Comparison of ENCODE assay signal across 19 cellular contexts in the genomic region with DNA sequence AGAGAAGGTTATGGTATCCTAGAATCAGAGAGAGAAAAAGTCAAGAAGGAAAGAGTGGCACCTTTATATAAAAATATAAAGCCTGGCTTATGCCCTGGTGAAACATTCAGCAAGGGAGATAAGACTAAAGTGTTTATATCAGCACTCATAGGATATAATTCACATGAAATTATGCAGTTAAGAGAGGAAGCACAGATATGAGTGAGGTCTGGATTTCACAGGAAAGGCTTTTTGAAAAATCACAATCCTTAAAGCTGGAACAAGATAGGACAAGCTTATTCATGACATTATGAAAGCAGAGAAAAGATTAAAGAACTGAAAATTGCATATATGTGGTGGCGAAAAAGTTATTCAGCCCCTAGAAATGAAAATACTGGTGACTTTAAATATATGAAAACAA.
DNase-seq lines count a peak whose midpoint lies in the region; ATAC-seq, FAIRE-seq and TF ChIP-seq lines count a peak whose summit lies in the region.
"Had no signal": no experiment of that assay in that cellular context is flagged by ENCODE, and none has a peak within 500 bp of the region (broad histone marks: within the 10 kb centered on the region; RNA-seq: fewer than 3 reads in every experiment).

No MANE protein-coding gene starts in this region.

- intact Hi-C loops in mammary epithelial cell (cut with micrococcal nuclease) (no loop called here), MCF 10A (cut with micrococcal nuclease) (no loop called here)

- no peak for DNase-seq in mammary epithelial cell
- DNase-seq in MCF 10A (ENCODE audit: unreplicated experiment) = no peak
- peak; percentile 61 for DNase-seq in bronchial epithelial cell (ENCODE audit: low read depth)
- DNase-seq in hepatocyte (ENCODE audit: low spot score) = no peak
- no peak for DNase-seq in smooth muscle cell (lab: John Stamatoyannopoulos, UW; ENCODE audit: unreplicated experiment)
- DNase-seq in HUDEP-2 (lab: John Stamatoyannopoulos, UW; ENCODE audit: unreplicated experiment in 76 of 76) = no peak
- DNase-seq: 8988T; C1 segment of cervical spinal cord; CD4-positive, alpha-beta T cell; DND-41; GDM1; HCEC 1CT; HFFc6 had no signal

- TF ChIP-seq CTCF in mammary epithelial cell (conservative IDR thresholded peaks at IDR 0.05 in 1 of 2, IDR thresholded peaks at IDR 0.05 in 1 of 2; ENCODE audit: extremely low read depth in 1 of 2, insufficient read depth in 1 of 2, low read depth in 1 of 2, low read length in 2 of 2) (no peak), MCF 10A (IDR thresholded peaks at IDR 0.05; ENCODE audit: unreplicated experiment) (no peak), bronchial epithelial cell (IDR thresholded peaks at IDR 0.05; ENCODE audit: insufficient read depth, low read length, severe bottlenecking) (no peak), hepatocyte (IDR thresholded peaks at IDR 0.05; ENCODE audit: poor library complexity) (no peak), smooth muscle cell (IDR thresholded peaks at IDR 0.05; ENCODE audit: borderline replicate concordance, insufficient read depth, poor library complexity, severe bottlenecking) (no peak)

- no peaks in the 10 kb centered on the region for H3K9me3 ChIP-seq in mammary epithelial cell (replicated peaks; ENCODE audit: insufficient read depth, low read length)
- H3K9me3 ChIP-seq in hepatocyte (ENCODE audit: low read depth) = no peaks in the 10 kb centered on the region
- no peaks in the 10 kb centered on the region for H3K9me3 ChIP-seq in smooth muscle cell (replicated peaks; ENCODE audit: low read depth)

- H3K9me2 ChIP-seq in hepatocyte (replicated peaks; ENCODE audit: insufficient read depth) = no peaks in the 10 kb centered on the region

- dilution Hi-C loops in mammary epithelial cell (cut with HindIII; ENCODE audit: low sequenced_read_pairs) = no loop called here

- H3K27me3 ChIP-seq in mammary epithelial cell (ENCODE audit: insufficient read depth, low read length) = no peaks in the 10 kb centered on the region
- H3K27me3 ChIP-seq in bronchial epithelial cell (ENCODE audit: control insufficient read depth, insufficient read depth, low read length) = no peaks in the 10 kb centered on the region
- no peaks in the 10 kb centered on the region for H3K27me3 ChIP-seq in hepatocyte
- no peaks in the 10 kb centered on the region for H3K27me3 ChIP-seq in smooth muscle cell (ENCODE audit: low read depth)

- in situ Hi-C loops in mammary epithelial cell (cut with MboI; ENCODE audit: low sequenced_read_pairs in 2 of 2) = loop anchor here in 1 of 2 donors (25.0 kb wide), 1 partner anchor 181 kb away; the partner anchor contains the start of gene FLRT3

- CTCF ChIA-PET in mammary epithelial cell (lab: Charles Lee; ENCODE audit: low non-redundant PET) (no interaction called here), MCF 10A (lab: Yijun Ruan, JAX) (no interaction called here)

- H3K27me3 Mint-ChIP-seq in MCF 10A (ENCODE audit: insufficient read depth, unreplicated experiment) = no peaks in the 10 kb centered on the region
- H3K27me3 Mint-ChIP-seq: B cell; CD4-positive, alpha-beta T cell had no signal

- H3F3A ChIP-seq in smooth muscle cell (ENCODE audit: low read depth) = no peaks in the 10 kb centered on the region

- H3K27ac Mint-ChIP-seq in MCF 10A (ENCODE audit: low read depth, unreplicated experiment) = no peak overlapping the region
- H3K27ac Mint-ChIP-seq: B cell; CD4-positive, alpha-beta T cell; HFFc6 had no signal

- no TSS peak for BruUV-seq in mammary epithelial cell (replicated peaks; lab: Mats Ljungman, UMichigan)
- no TSS peak for BruUV-seq in MCF 10A (replicated peaks; lab: Mats Ljungman, UMichigan)

- no peaks in the 10 kb centered on the region for H3K36me3 Mint-ChIP-seq in MCF 10A (ENCODE audit: insufficient read depth, unreplicated experiment)

- H4K20me1 ChIP-seq in mammary epithelial cell (ENCODE audit: insufficient read depth, low read length) = no peaks in the 10 kb centered on the region
- H4K20me1 ChIP-seq in hepatocyte (ENCODE audit: insufficient read depth, poor library complexity, severe bottlenecking) = no peaks in the 10 kb centered on the region
- no peaks in the 10 kb centered on the region for H4K20me1 ChIP-seq in smooth muscle cell (ENCODE audit: low read depth)

- no peak for ATAC-seq in HG03520 (IDR thresholded peaks at IDR 0.05; ENCODE audit: unreplicated experiment)
- no peak for ATAC-seq in GM21390 (IDR thresholded peaks at IDR 0.05; ENCODE audit: unreplicated experiment)

- FAIRE-seq in bronchial epithelial cell (lab: Jason Lieb, UNC) = no peak
- FAIRE-seq: D721Med, GM12892 had no signal

- H3K79me2 ChIP-seq in mammary epithelial cell (ENCODE audit: insufficient read depth, low read length) = no peaks in the 10 kb centered on the region
- H3K79me2 ChIP-seq in hepatocyte = no peaks in the 10 kb centered on the region
- H3K79me2 ChIP-seq in smooth muscle cell (ENCODE audit: low read depth) = no peaks in the 10 kb centered on the region

- peaks cover 5% of the 10 kb centered on the region for H3K9me3 Mint-ChIP-seq in MCF 10A (ENCODE audit: unreplicated experiment)

- 27% methylated on average over 1 of the region's 1 CpG for WGBS in mammary epithelial cell (ENCODE audit: low coverage, missing lambda C conversion rate)
- WGBS in hepatocyte (ENCODE audit: low lambda C conversion rate, missing lambda C conversion rate) = 91% methylated on average over 1 of the region's 1 CpG
- 61% methylated on average over 1 of the region's 1 CpG for WGBS in smooth muscle cell (ENCODE audit: low lambda C conversion rate)

- POLR2A ChIA-PET in MCF 10A (lab: Yijun Ruan, JAX) = no interaction called here

- H3K9ac ChIP-seq in mammary epithelial cell (ENCODE audit: insufficient read depth, low read length) (peak overlapping the region; percentile 50), smooth muscle cell (ENCODE audit: low read depth) (no peak overlapping the region)

- peaks cover 34% of the 10 kb centered on the region for H3K4me1 ChIP-seq in mammary epithelial cell (ENCODE audit: insufficient read depth, low read length)
- H3K4me1 ChIP-seq in hepatocyte (ENCODE audit: insufficient read depth) = peaks cover 14% of the 10 kb centered on the region
- peaks cover 4% of the 10 kb centered on the region for H3K4me1 ChIP-seq in smooth muscle cell (ENCODE audit: low read depth)

- peak overlapping the region; percentile 58 for H3K27ac ChIP-seq in mammary epithelial cell (ENCODE audit: insufficient read depth, low read depth, low read length)
- no peak overlapping the region for H3K27ac ChIP-seq in hepatocyte
- H3K27ac ChIP-seq in smooth muscle cell (ENCODE audit: low read depth) = peak overlapping the region; percentile 39
- H3K27ac ChIP-seq: HL-60 had no signal

- H3K4me2 ChIP-seq in mammary epithelial cell (ENCODE audit: insufficient read depth, low read depth, low read length) = peak overlapping the region; percentile 11
- H3K4me2 ChIP-seq in hepatocyte = peak overlapping the region; percentile 3
- H3K4me2 ChIP-seq in smooth muscle cell = peak overlapping the region; percentile 24

- H3K4me3 Mint-ChIP-seq in MCF 10A (ENCODE audit: unreplicated experiment) = no peak overlapping the region
- H3K4me3 Mint-ChIP-seq: B cell; CD4-positive, alpha-beta T cell; HFFc6 had no signal

- H2AFZ ChIP-seq in mammary epithelial cell (ENCODE audit: low read depth, low read length) = peak overlapping the region; percentile 47
- no peak overlapping the region for H2AFZ ChIP-seq in hepatocyte
- H2AFZ ChIP-seq in smooth muscle cell (ENCODE audit: low read depth) = no peak overlapping the region

- H3K4me1 Mint-ChIP-seq in MCF 10A (ENCODE audit: insufficient read depth, unreplicated experiment) = peaks cover 17% of the 10 kb centered on the region
- H3K4me1 Mint-ChIP-seq: B cell had no signal

- H3K4me3 ChIP-seq in mammary epithelial cell (replicated peaks in 1 of 3; ENCODE audit: insufficient read depth in 1 of 3, low read depth in 2 of 3, low read length in 3 of 3) (no peak overlapping the region), bronchial epithelial cell (ENCODE audit: low read depth, low read length) (no peak overlapping the region), hepatocyte (no peak overlapping the region), smooth muscle cell (no peak overlapping the region)

- no peaks in the 10 kb centered on the region for H3K36me3 ChIP-seq in mammary epithelial cell (ENCODE audit: insufficient read depth, low read length)
- no peaks in the 10 kb centered on the region for H3K36me3 ChIP-seq in bronchial epithelial cell (ENCODE audit: control insufficient read depth, insufficient read depth, low read length)
- no peaks in the 10 kb centered on the region for H3K36me3 ChIP-seq in hepatocyte (replicated peaks; ENCODE audit: insufficient read depth, low read depth)
- no peaks in the 10 kb centered on the region for H3K36me3 ChIP-seq in smooth muscle cell (ENCODE audit: low read depth)
